ENCODE assay signal across 10 cellular contexts in genomic region chr12:27592548-27592947, GRCh38.
DNase-seq lines count a peak whose midpoint lies in the region; ATAC-seq and TF ChIP-seq lines count a peak whose summit lies in the region.
"Had no signal": no experiment of that assay in that cellular context is flagged by ENCODE, and none has a peak within 500 bp of the region (broad histone marks: within the 10 kb centered on the region; RNA-seq: fewer than 3 reads in every experiment).

No MANE protein-coding gene starts in this region.

- H2BK5ac ChIP-seq in IMR-90 (ENCODE audit: low read depth, low read length, poor library complexity, severe bottlenecking): no peak overlapping the region

- H2AFZ ChIP-seq in IMR-90 (replicated peaks; ENCODE audit: low read length, poor library complexity): no peak overlapping the region

- H3K4me1 ChIP-seq in IMR-90 (ENCODE audit: control insufficient read depth, insufficient read depth, low read length) (peaks cover 7% of the 10 kb centered on the region), esophagus (ENCODE audit: control insufficient read depth in 2 of 2, insufficient read depth in 2 of 2, low read length in 1 of 2) (peaks cover 0 to 12% of the 10 kb centered on the region in 2 donors)

- no peak overlapping the region for H3K4ac ChIP-seq in IMR-90 (ENCODE audit: low read depth, low read length)

- H4K5ac ChIP-seq in IMR-90 (ENCODE audit: low read depth, low read length): no peak overlapping the region

- H2AK5ac ChIP-seq in IMR-90 (ENCODE audit: low read depth, low read length): no peak overlapping the region; the same call in 1 of the 2 replicates

- H3K9me1 ChIP-seq in IMR-90 (ENCODE audit: insufficient read depth, low read length): peaks cover 12% of the 10 kb centered on the region

- TF ChIP-seq CTCF in IMR-90 (conservative IDR thresholded peaks at IDR 0.05; ENCODE audit: low read depth, low read length) (no peak), omental fat pad (IDR thresholded peaks at IDR 0.05) (no peak), WERI-Rb-1 (IDR thresholded peaks at IDR 0.05; ENCODE audit: low read depth, low read length) (no peak)

- DNase-seq in GM04503 (ENCODE audit: low read depth) (peak; percentile 51), IMR-90 (peak; percentile 76), omental fat pad (ENCODE audit: low spot score) (no peak), WERI-Rb-1 (no peak), SKM-1 treated with dmso at 0.1 percent for 144 hours (lab: John Stamatoyannopoulos, UW; ENCODE audit: unreplicated experiment) (no peak)
- DNase-seq in activated CD8-positive, alpha-beta memory T cell treated with anti-CD3 and anti-CD28 coated beads, Interleukin-2, amount 50 U/mL, for 48 hours: no peak
- DNase-seq: GF-D8, NCI-H1092 treated with DMSO at 0.1 percent for 48 hours had no signal

- no peak for ATAC-seq in IMR-90 (ENCODE audit: low read depth)
- ATAC-seq in omental fat pad (ENCODE audit: low FRiP score): peak; percentile 80
- ATAC-seq in GM19455 (IDR thresholded peaks at IDR 0.05; ENCODE audit: unreplicated experiment): no peak

- H2BK20ac ChIP-seq in IMR-90 (ENCODE audit: low read depth, low read length): no peak overlapping the region

- H4K20me1 ChIP-seq in IMR-90 (ENCODE audit: insufficient read depth, low read length): peaks cover 16% of the 10 kb centered on the region

- peaks cover 28 to 80% of the 10 kb centered on the region in 2 experiments for H3K79me1 ChIP-seq in IMR-90 (ENCODE audit: low read depth in 1 of 2, low read length in 2 of 2)

- H3K9me3 ChIP-seq in IMR-90 (ENCODE audit: control insufficient read depth, insufficient read depth, low read length): no peaks in the 10 kb centered on the region
- no peaks in the 10 kb centered on the region for H3K9me3 ChIP-seq in esophagus (ENCODE audit: control insufficient read depth in 2 of 2, insufficient read depth in 1 of 2, low read depth in 1 of 2, low read length in 1 of 2)
- no peaks in the 10 kb centered on the region for H3K9me3 ChIP-seq in WERI-Rb-1 (ENCODE audit: severe bottlenecking)

- no peaks in the 10 kb centered on the region for H3K27me3 ChIP-seq in IMR-90 (ENCODE audit: control insufficient read depth, insufficient read depth, low read length)
- no peaks in the 10 kb centered on the region for H3K27me3 ChIP-seq in esophagus (ENCODE audit: control insufficient read depth in 1 of 2, insufficient read depth in 2 of 2, low read length in 2 of 2)
- no peaks in the 10 kb centered on the region for H3K27me3 ChIP-seq in WERI-Rb-1 (ENCODE audit: insufficient read depth, low read depth, severe bottlenecking)

- WGBS in IMR-90 (ENCODE audit: extremely low coverage in 2 of 2, insufficient read length in 1 of 2), 2 experiments: no CpG with 5 or more reads among the region's 5 CpGs
- WGBS in esophagus, 2 donors: 21 to 36% methylated on average over 5 of the region's 5 CpGs

- intact Hi-C loops in IMR-90 (cut with micrococcal nuclease): no loop called here

- dilution Hi-C loops in IMR-90 (cut with HindIII; ENCODE audit: low sequenced_read_pairs, unreplicated experiment): no loop called here

- CTCF ChIA-PET in IMR-90 (lab: Yijun Ruan, JAX): interaction anchor here (0.8 kb wide), 1 partner anchor 105 kb away, joined by 3 read pairs; no protein-coding TSS in a partner anchor

- H3K23ac ChIP-seq in IMR-90 (ENCODE audit: low read depth, low read length): no peak overlapping the region

- no peak overlapping the region for H4K8ac ChIP-seq in IMR-90 (ENCODE audit: low read depth in 2 of 2, low read length in 2 of 2)

- no peak for TF ChIP-seq POLR2A in IMR-90 (IDR thresholded peaks at IDR 0.05; ENCODE audit: low read depth, low read length)

- POLR2A ChIA-PET in IMR-90 (lab: Charles Lee; ENCODE audit: unreplicated experiment): no interaction called here

- no TSS peak for BruUV-seq in IMR-90 (replicated peaks; lab: Mats Ljungman, UMichigan)

- H2AK9ac ChIP-seq in IMR-90 (replicated peaks; ENCODE audit: low read depth, low read length, poor library complexity): no peak overlapping the region

- no peak overlapping the region for H4K91ac ChIP-seq in IMR-90 (ENCODE audit: insufficient read depth, low read depth, low read length)

- in situ Hi-C loops in IMR-90 (cut with MboI; ENCODE audit: low sequenced_read_pairs): no loop called here

- H3K36me3 ChIP-seq in IMR-90 (ENCODE audit: control insufficient read depth, insufficient read depth, low read length): no peaks in the 10 kb centered on the region; the same call in 1 of the 2 replicates
- H3K36me3 ChIP-seq in esophagus (ENCODE audit: control insufficient read depth in 2 of 2, insufficient read depth in 2 of 2, low read length in 1 of 2): peaks cover 0 to 2% of the 10 kb centered on the region in 2 donors
- no peaks in the 10 kb centered on the region for H3K36me3 ChIP-seq in WERI-Rb-1

- H3K4me3 ChIP-seq in IMR-90 (ENCODE audit: insufficient read depth, low read depth, low read length) (no peak overlapping the region), esophagus (ENCODE audit: low read depth in 1 of 2, low read length in 2 of 2) (no peak overlapping the region), WERI-Rb-1 (ENCODE audit: low read depth, low read length) (no peak overlapping the region)

- H2BK15ac ChIP-seq in IMR-90 (ENCODE audit: low read depth, low read length): no peak overlapping the region

- no peak overlapping the region for H3K4me2 ChIP-seq in IMR-90 (ENCODE audit: low read depth, low read length)

- H3K14ac ChIP-seq in IMR-90 (replicated peaks; ENCODE audit: low read depth, low read length): no peak overlapping the region

- H3K18ac ChIP-seq in IMR-90 (ENCODE audit: low read depth, low read length): no peak overlapping the region

- H3K27ac ChIP-seq in IMR-90 (ENCODE audit: insufficient read depth, low read length) (no peak overlapping the region), esophagus (ENCODE audit: low read depth in 2 of 2, low read length in 1 of 2) (peak overlapping the region; percentile 85 to 94), WERI-Rb-1 (no peak overlapping the region)

- H3K9ac ChIP-seq in IMR-90 (ENCODE audit: low read depth, low read length): no peak overlapping the region

- H3K56ac ChIP-seq in IMR-90 (ENCODE audit: extremely low read depth, insufficient read depth, low read length): no peak overlapping the region

- H2BK120ac ChIP-seq in IMR-90 (ENCODE audit: low read depth, low read length): no peak overlapping the region

- TF ChIP-seq RAD21 in IMR-90 (IDR thresholded peaks at IDR 0.05; ENCODE audit: low read length): no peak

TF ChIP-seq in IMR-90, 13 proteins besides CTCF, POLR2A, EP300 and RAD21:
- TF ChIP-seq MAFK (IDR thresholded peaks at IDR 0.05; ENCODE audit: low read depth, low read length): peak; percentile 26; the same call in 1 of the 2 replicates
- TF ChIP-seq MAZ (IDR thresholded peaks at IDR 0.05; ENCODE audit: borderline replicate concordance, low read depth, low read length): no peak

Comparison
In these comparisons a context has a peak if more than half of its experiments do, and no peak if none do; other contexts are left out.
1. DNase-seq: peak in GM04503 (single experiment) and IMR-90 (single experiment); none in omental fat pad (single experiment), WERI-Rb-1 (single experiment), activated CD8-positive, alpha-beta memory T cell treated with anti-CD3 and anti-CD28 coated beads, Interleukin-2, amount 50 U/mL, for 48 hours (single experiment) and SKM-1 treated with dmso at 0.1 percent for 144 hours (single experiment).
2. H3K27ac ChIP-seq: peak in esophagus (2 of 2); none in IMR-90 (single experiment) and WERI-Rb-1 (single experiment).